8 cellular contexts compared by ENCODE assay signal in genomic region chr7:72827839-72828591, GRCh38. TPM values are rescaled to one million over a fixed set of nuclear protein-coding genes. Genes with fewer than 3 reads are reported as not detected.
A peak's percentile ranks its signal among the peaks of the same experiment; 100 is the strongest.
DNase-seq lines count a peak whose midpoint lies in the region; ATAC-seq and TF ChIP-seq lines count a peak whose summit lies in the region.
"Not testable (repeated sequence)": the region's sequence is repeated elsewhere in the genome, so short reads cannot be mapped to it uniquely, and the experiment has no call there.

Gene TYW1B (minus strand): TSS chr7:72828200. CDS start chr7:72828075, 125 bp downstream.

- H3K4me2 ChIP-seq in OCI-LY1 (ENCODE audit: low read length): peak within 1 kb of the TSS; percentile 78

- not testable (repeated sequence) for H3K9me3 ChIP-seq in OCI-LY1 (ENCODE audit: low read length); mesodermal cell (ENCODE audit: control insufficient read depth, low read length)

- peak; percentile 83 for ATAC-seq in GM21526 (IDR thresholded peaks at IDR 0.05; ENCODE audit: low FRiP score, unreplicated experiment)

- H3K27ac ChIP-seq in OCI-LY1 (ENCODE audit: low read depth, low read length, poor library complexity, severe bottlenecking): peak within 1 kb of the TSS; percentile 77
- H3K27ac ChIP-seq in mesodermal cell (ENCODE audit: low read depth, low read length, severe bottlenecking): peak within 1 kb of the TSS; percentile 33

- H3K4me1 ChIP-seq in OCI-LY1 (ENCODE audit: insufficient read depth, low read length, severe bottlenecking): peaks cover 22% of the 10 kb centered on the region
- not testable (repeated sequence) for H3K4me1 ChIP-seq in mesodermal cell (ENCODE audit: control insufficient read depth, insufficient read depth, low read length, poor library complexity, severe bottlenecking)

- peak within 1 kb of the TSS; percentile 74; the same call in 1 of the 2 replicates for H2AFZ ChIP-seq in OCI-LY1 (ENCODE audit: low read length)

- not testable (repeated sequence) for H3K27me3 Mint-ChIP-seq in endothelial cell (ENCODE audit: unreplicated experiment)

- peak within 1 kb of the TSS; percentile 75 for H3K4me3 ChIP-seq in OCI-LY1 (ENCODE audit: low read depth, low read length, poor library complexity, severe bottlenecking)
- peak within 1 kb of the TSS; percentile 65 for H3K4me3 ChIP-seq in mesodermal cell (ENCODE audit: extremely low read depth, insufficient read depth, low read length, poor library complexity, severe bottlenecking)

- DNase-seq in DMS 273 (lab: John Stamatoyannopoulos, UW; ENCODE audit: unreplicated experiment): peak; percentile 100
- DNase-seq in HuH-7 (ENCODE audit: low spot score): peak; percentile 87
- peak; percentile 91 for DNase-seq in activated T-cell treated with anti-CD3 and anti-CD28 coated beads for 1 hour (ENCODE audit: low read depth)
- peak; percentile 97 for DNase-seq in endothelial cell (ENCODE audit: low spot score)
- DNase-seq in stimulated activated CD8-positive, alpha-beta memory T cell treated with anti-CD3 and anti-CD28 coated beads, Interleukin-15, amount 100 ng/mL, for 24 hours (ENCODE audit: low read depth): peak; percentile 85

- peak within 1 kb of the TSS; percentile 73 for H3K9ac ChIP-seq in OCI-LY1 (ENCODE audit: low read length)

- H3K9me2 ChIP-seq in OCI-LY1 (ENCODE audit: low read depth, low read length): not testable (repeated sequence)

- not testable (repeated sequence) for TF ChIP-seq CTCF in OCI-LY1 (IDR thresholded peaks at IDR 0.05; ENCODE audit: low read length); endothelial cell (IDR thresholded peaks at IDR 0.05; ENCODE audit: unreplicated experiment)

- not testable (repeated sequence) for H3F3A ChIP-seq in OCI-LY1 (ENCODE audit: insufficient read depth, low read length)

- peak within 1 kb of the TSS; percentile 97 for H3K4me3 Mint-ChIP-seq in endothelial cell (ENCODE audit: unreplicated experiment)

- peaks cover 27% of the 10 kb centered on the region for H3K79me2 ChIP-seq in OCI-LY1 (ENCODE audit: insufficient read depth, low read length)

- peaks cover 10% of the 10 kb centered on the region for H3K4me1 Mint-ChIP-seq in endothelial cell (ENCODE audit: unreplicated experiment)

- not testable (repeated sequence) for H3K36me3 Mint-ChIP-seq in endothelial cell (ENCODE audit: low read depth, unreplicated experiment)

- peak within 1 kb of the TSS; percentile 86 for H3K27ac Mint-ChIP-seq in endothelial cell (ENCODE audit: unreplicated experiment)

- H3K9me3 Mint-ChIP-seq in endothelial cell (ENCODE audit: unreplicated experiment): not testable (repeated sequence)

- WGBS in mesodermal cell (ENCODE audit: insufficient coverage in 2 of 2), 2 experiments: 0% methylated on average over 21 to 27 of the region's 49 CpGs

- H4K20me1 ChIP-seq in OCI-LY1 (ENCODE audit: insufficient read depth, low read length): not testable (repeated sequence)

- H3K36me3 ChIP-seq in OCI-LY1 (ENCODE audit: insufficient read depth, low read length) (peaks cover 21% of the 10 kb centered on the region), mesodermal cell (ENCODE audit: control insufficient read depth, insufficient read depth, low read length) (peaks cover 19% of the 10 kb centered on the region)

- H3K27me3 ChIP-seq in OCI-LY1 (ENCODE audit: insufficient read depth, low read length): not testable (repeated sequence)

RNA-seq across cellular contexts. Expression of gene TYW1B, which starts in this region (rescaled TPM):
- total RNA-seq in endothelial cell (ENCODE audit: unreplicated experiment): 1.9 TPM
- 4.6 TPM for polyA plus RNA-seq in mesodermal cell (2013, experiment 1 of 2)
- polyA plus RNA-seq in mesodermal cell (2013, experiment 2 of 2): 4.1 TPM

Comparison
In these comparisons a context has a peak if more than half of its experiments do, and no peak if none do; other contexts are left out.
1. Peak in every context shown above with its lines: DNase-seq, ATAC-seq, H3K4me3 ChIP-seq and H3K27ac ChIP-seq.